In genomic region chr11:33043221-33043833, GRCh38 we compare ENCODE assay signal across 22 cellular contexts. TPM values are rescaled to one million over a fixed set of nuclear protein-coding genes. Genes with fewer than 3 reads are reported as not detected.
DNase-seq lines count a peak whose midpoint lies in the region; ATAC-seq and TF ChIP-seq lines count a peak whose summit lies in the region.
"Had no signal": no experiment of that assay in that cellular context is flagged by ENCODE, and none has a peak within 500 bp of the region (broad histone marks: within the 10 kb centered on the region; RNA-seq: fewer than 3 reads in every experiment).

No MANE protein-coding gene starts in this region.

- peaks cover 45% of the 10 kb centered on the region for H3K4me1 Mint-ChIP-seq in activated naive CD8-positive, alpha-beta T cell treated with anti-CD3 and anti-CD28 coated beads, Interleukin-2, amount 50 U/mL, for 24 hours
- peaks cover 25% of the 10 kb centered on the region for H3K4me1 Mint-ChIP-seq in mesothelial cell of epicardium

- intact Hi-C loops in left cardiac atrium (cut with DNase I): no loop called here

- no peak for TF ChIP-seq CTCF in mesothelial cell of epicardium (IDR thresholded peaks at IDR 0.05; ENCODE audit: unreplicated experiment)

- peaks cover 18% of the 10 kb centered on the region for H3K36me3 Mint-ChIP-seq in activated naive CD8-positive, alpha-beta T cell treated with anti-CD3 and anti-CD28 coated beads, Interleukin-2, amount 50 U/mL, for 24 hours (ENCODE audit: low read depth)
- H3K36me3 Mint-ChIP-seq in mesothelial cell of epicardium: peaks cover 27% of the 10 kb centered on the region

- no peak for ATAC-seq in activated naive CD8-positive, alpha-beta T cell treated with anti-CD3 and anti-CD28 coated beads, Interleukin-2, amount 50 U/mL, for 24 hours
- ATAC-seq in GM18498 (IDR thresholded peaks at IDR 0.05; ENCODE audit: unreplicated experiment) (no peak), left cardiac atrium (no peak)
- ATAC-seq: HCT116, heart left ventricle, mucosa of descending colon, T-cell had no signal

- H3K9me3 Mint-ChIP-seq in activated naive CD8-positive, alpha-beta T cell treated with anti-CD3 and anti-CD28 coated beads, Interleukin-2, amount 50 U/mL, for 24 hours: no peaks in the 10 kb centered on the region
- H3K9me3 Mint-ChIP-seq in mesothelial cell of epicardium: peaks cover 5% of the 10 kb centered on the region
- H3K9me3 Mint-ChIP-seq: T-cell had no signal

- no peaks in the 10 kb centered on the region for H4K20me1 ChIP-seq in Karpas-422 (ENCODE audit: insufficient read depth, low read depth, low read length)

- H3K4me3 ChIP-seq in Karpas-422 (ENCODE audit: low read length): no peak overlapping the region
- H3K4me3 ChIP-seq: heart left ventricle, left ventricle myocardium inferior, mucosa of descending colon, sigmoid colon, testis had no signal

- peak overlapping the region; percentile 7 for H3K27ac Mint-ChIP-seq in activated naive CD8-positive, alpha-beta T cell treated with anti-CD3 and anti-CD28 coated beads, Interleukin-2, amount 50 U/mL, for 24 hours
- H3K27ac Mint-ChIP-seq in mesothelial cell of epicardium: peak overlapping the region; percentile 81
- H3K27ac Mint-ChIP-seq: progenitor cell of endocrine pancreas, T-cell had no signal

- H3K36me3 ChIP-seq in Karpas-422 (ENCODE audit: insufficient read depth, low read length): peaks cover 43% of the 10 kb centered on the region

- no peak overlapping the region for H2AFZ ChIP-seq in Karpas-422 (ENCODE audit: low read length)

- no peak overlapping the region for H3K4me3 Mint-ChIP-seq in activated naive CD8-positive, alpha-beta T cell treated with anti-CD3 and anti-CD28 coated beads, Interleukin-2, amount 50 U/mL, for 24 hours
- no peak overlapping the region for H3K4me3 Mint-ChIP-seq in mesothelial cell of epicardium
- H3K4me3 Mint-ChIP-seq: T-cell had no signal

- H3K27me3 Mint-ChIP-seq in activated naive CD8-positive, alpha-beta T cell treated with anti-CD3 and anti-CD28 coated beads, Interleukin-2, amount 50 U/mL, for 24 hours: no peaks in the 10 kb centered on the region
- H3K27me3 Mint-ChIP-seq in mesothelial cell of epicardium (ENCODE audit: low read depth): no peaks in the 10 kb centered on the region
- H3K27me3 Mint-ChIP-seq: progenitor cell of endocrine pancreas, T-cell had no signal

- no peak overlapping the region for H3K4me2 ChIP-seq in Karpas-422 (ENCODE audit: low read depth, low read length, poor library complexity, severe bottlenecking)

- no peaks in the 10 kb centered on the region; the same call in 1 of the 2 replicates for H3K9me3 ChIP-seq in Karpas-422 (ENCODE audit: low read length)
- H3K9me3 ChIP-seq: heart left ventricle, left ventricle myocardium inferior, mucosa of descending colon, sigmoid colon, testis had no signal

- H3K27me3 ChIP-seq in Karpas-422 (ENCODE audit: low read length): no peaks in the 10 kb centered on the region
- H3K27me3 ChIP-seq: heart left ventricle, sigmoid colon, testis had no signal

- peak; percentile 56 for DNase-seq in EL
- no peak for DNase-seq in Karpas-422
- DNase-seq in activated naive CD8-positive, alpha-beta T cell treated with anti-CD3 and anti-CD28 coated beads, Interleukin-2, amount 50 U/mL, for 24 hours: no peak
- DNase-seq in mesothelial cell of epicardium (ENCODE audit: low spot score in 2 of 2, unreplicated experiment in 2 of 2): no peak
- no peak for DNase-seq in left cardiac atrium
- DNase-seq in epidermal melanocyte (ENCODE audit: insufficient read length, low spot score): no peak
- DNase-seq: activated CD4-positive, alpha-beta T cell treated with anti-CD3 and anti-CD28 coated beads, Interleukin-2, amount 50 U/mL, for 1 hour; activated gamma-delta T cell treated with Interleukin-2 at 50 U/mL for 16 hours; heart left ventricle; left ventricle myocardium inferior; mucosa of descending colon; NCI-H1092 treated with DMSO at 0.1 percent for 48 hours; NCI-H2029; NCI-H2227 treated with DMSO at 0.1 percent for 48 hours; NCI-H748 treated with DMSO at 0.1 percent for 48 hours; SHP77 treated with DMSO at 0.1 percent for 48 hours; sigmoid colon; T-cell; testis had no signal

- H3K9me2 ChIP-seq in Karpas-422 (replicated peaks; ENCODE audit: insufficient read depth, low read length): no peaks in the 10 kb centered on the region

- H3K9ac ChIP-seq in Karpas-422 (ENCODE audit: low read length): no peak overlapping the region

- peak overlapping the region; percentile 49 for H3K27ac ChIP-seq in Karpas-422 (ENCODE audit: low read length)
- H3K27ac ChIP-seq: heart left ventricle, left ventricle myocardium inferior, sigmoid colon, testis had no signal

- H3K4me1 ChIP-seq in Karpas-422 (ENCODE audit: low read length): peaks cover 44% of the 10 kb centered on the region

- H3K79me2 ChIP-seq in Karpas-422 (ENCODE audit: low read length): peaks cover 24% of the 10 kb centered on the region

RNA-seq across cellular contexts. Expression of gene TCP11L1, which starts 4.0 kb away (rescaled TPM):
- 20.9 and 23.7 TPM in 2 replicates for total RNA-seq in Karpas-422 (2014; rRNA removed; shearing (Covaris generic); ENCODE audit: low replicate concordance)
- total RNA-seq in mesothelial cell of epicardium (18.5 to 20.5 TPM (median 20.3 TPM) in 3 replicates), left cardiac atrium (1 to 10 TPM; 9.7 to 9.8 TPM)

RNA-seq across cellular contexts. Expression of gene DEPDC7, which starts 27.6 kb away (rescaled TPM):
- not detected in 2 replicates for total RNA-seq in Karpas-422 (2014; rRNA removed; shearing (Covaris generic); ENCODE audit: low replicate concordance)
- total RNA-seq in mesothelial cell of epicardium (4.7 to 5.2 TPM (median 5.1 TPM) in 3 replicates), left cardiac atrium (under 1 TPM; 0.41 to 0.42 TPM)
